Comparison of ENCODE assay signal across 8 cellular contexts in genomic region chr15:75043509-75044257, GRCh38. TPM values are rescaled to one million over a fixed set of nuclear protein-coding genes. Genes with fewer than 3 reads are reported as not detected.
A peak's percentile ranks its signal among the peaks of the same experiment; 100 is the strongest.
DNase-seq lines count a peak whose midpoint lies in the region; ATAC-seq and TF ChIP-seq lines count a peak whose summit lies in the region.

No MANE protein-coding gene starts in this region.

- H3K36me3 ChIP-seq in PC-9 (ENCODE audit: low read depth): no peaks in the 10 kb centered on the region
- H3K36me3 ChIP-seq in thoracic aorta: no peaks in the 10 kb centered on the region

- TF ChIP-seq CTCF in PC-9 (conservative IDR thresholded peaks at IDR 0.05) (peak; percentile 40; the same call in 1 of the 2 replicates), thoracic aorta (IDR thresholded peaks at IDR 0.05) (peak; percentile 39)

- H3K27ac ChIP-seq in PC-9 (peak overlapping the region; percentile 99), thoracic aorta (peak overlapping the region; percentile 84 to 88)

- H3K4me1 ChIP-seq in PC-9 (replicated peaks; ENCODE audit: insufficient read depth) (peaks cover 80% of the 10 kb centered on the region), thoracic aorta (ENCODE audit: control insufficient read depth in 1 of 2, low read depth in 2 of 2) (peaks cover 45 to 70% of the 10 kb centered on the region in 2 donors)

- intact Hi-C loops in PC-9 (cut with micrococcal nuclease; ENCODE audit: unreplicated experiment): loop anchor here (1.0 to 5.0 kb wide), 8 partner anchors 15 to 624 kb away; no protein-coding TSS in a partner anchor
- intact Hi-C loops in dendritic cell treated with granulocyte-macrophage colony-stimulating factor and Interleukin-4, amounts not matched to agents 40 ng/mL and 50 ng/mL, for 4 days (cut with micrococcal nuclease): loop anchor here (1.0 to 2.0 kb wide), 3 partner anchors 15 to 161 kb away; no protein-coding TSS in a partner anchor

- ATAC-seq in GM18867 (IDR thresholded peaks at IDR 0.05; ENCODE audit: unreplicated experiment) (peak; percentile 20), HG03039 (IDR thresholded peaks at IDR 0.05; ENCODE audit: unreplicated experiment) (peak; percentile 28), thoracic aorta (ENCODE audit: insufficient number of reproducible peaks, low FRiP score, low read depth) (peak; percentile 77)

- H3K27me3 ChIP-seq in PC-9 (ENCODE audit: insufficient read depth, low read depth): no peaks in the 10 kb centered on the region
- H3K27me3 ChIP-seq in thoracic aorta (replicated peaks; ENCODE audit: insufficient read depth): no peaks in the 10 kb centered on the region

- H3K4me2 ChIP-seq in PC-9: peak overlapping the region; percentile 68

- no peak overlapping the region for H2AFZ ChIP-seq in PC-9

- POLR2A ChIA-PET in PC-9 (lab: Charles Lee; ENCODE audit: unreplicated experiment): interaction anchor here (0.5 to 2.0 kb wide), 11 partner anchors 15 to 173 kb away, joined by 3 to 20 read pairs (median 7); partner anchors contain the start of gene C15orf39

- H3K9me3 ChIP-seq in PC-9 (ENCODE audit: insufficient read depth, low read depth) (no peaks in the 10 kb centered on the region), thoracic aorta (no peaks in the 10 kb centered on the region)

- peaks cover 51% of the 10 kb centered on the region for H3F3A ChIP-seq in PC-9 (ENCODE audit: insufficient read depth, low read depth)

- H3K4me3 ChIP-seq in PC-9 (no peak overlapping the region), thoracic aorta (peak overlapping the region; percentile 41)

- no peaks in the 10 kb centered on the region for H3K9me3 Mint-ChIP-seq in dendritic cell treated with granulocyte-macrophage colony-stimulating factor and Interleukin-4, amounts not matched to agents 40 ng/mL and 50 ng/mL, for 4 days

- H3K36me3 Mint-ChIP-seq in dendritic cell treated with granulocyte-macrophage colony-stimulating factor and Interleukin-4, amounts not matched to agents 40 ng/mL and 50 ng/mL, for 4 days (ENCODE audit: low read depth): peaks cover 28% of the 10 kb centered on the region

- BruUV-seq in PC-9 (replicated peaks; lab: Mats Ljungman, UMichigan): no TSS peak

- peaks cover 2% of the 10 kb centered on the region for H3K27me3 Mint-ChIP-seq in dendritic cell treated with granulocyte-macrophage colony-stimulating factor and Interleukin-4, amounts not matched to agents 40 ng/mL and 50 ng/mL, for 4 days

- peak overlapping the region; percentile 85 for H3K27ac Mint-ChIP-seq in dendritic cell treated with granulocyte-macrophage colony-stimulating factor and Interleukin-4, amounts not matched to agents 40 ng/mL and 50 ng/mL, for 4 days

- H3K4me3 Mint-ChIP-seq in dendritic cell treated with granulocyte-macrophage colony-stimulating factor and Interleukin-4, amounts not matched to agents 40 ng/mL and 50 ng/mL, for 4 days: peak overlapping the region; percentile 41

- CTCF ChIA-PET in PC-9 (lab: Charles Lee): interaction anchor here (0.5 to 2.4 kb wide), 16 partner anchors 10 to 757 kb away, joined by 3 to 23 read pairs (median 4); partner anchors contain the start of gene C15orf39

- no peaks in the 10 kb centered on the region for H3K9me2 ChIP-seq in PC-9 (ENCODE audit: insufficient read depth)

- DNase-seq in AG20443 (ENCODE audit: low spot score) (peak; percentile 96), PC-9 (peak; percentile 84 to 89), medulla oblongata (ENCODE audit: extremely low spot score) (peak; percentile 98), thoracic aorta (ENCODE audit: low spot score) (peak; percentile 93), NCI-H82 treated with DMSO at 0.1 percent for 48 hours (lab: John Stamatoyannopoulos, UW; ENCODE audit: unreplicated experiment) (no peak)

- peaks cover 97% of the 10 kb centered on the region for H3K4me1 Mint-ChIP-seq in dendritic cell treated with granulocyte-macrophage colony-stimulating factor and Interleukin-4, amounts not matched to agents 40 ng/mL and 50 ng/mL, for 4 days (ENCODE audit: low read depth)

- H3K79me2 ChIP-seq in PC-9 (ENCODE audit: low read depth): peaks cover 54% of the 10 kb centered on the region

- H4K20me1 ChIP-seq in PC-9 (ENCODE audit: insufficient read depth): no peaks in the 10 kb centered on the region

RNA-seq across cellular contexts. Expression of gene PPCDC, which starts 20.3 kb away (rescaled TPM):
- total RNA-seq in PC-9 (2021) (23.7 and 24.4 TPM in 2 replicates), thoracic aorta (10 to 100 TPM in 1 of 2 donors, 1 to 10 TPM in 1; 8.5 to 13.7 TPM)

RNA-seq across cellular contexts. Expression of gene SCAMP5, which starts 48.3 kb away (rescaled TPM):
- total RNA-seq in PC-9 (2021) (17.9 and 19.7 TPM in 2 replicates), thoracic aorta (1 to 10 TPM; 1.5 to 3.5 TPM)

Comparison
In these comparisons a context has a peak if more than half of its experiments do, and no peak if none do; other contexts are left out.
1. ATAC-seq: peak in every context shown above with its lines; median percentile 77 in thoracic aorta; 28 in HG03039; 20 in GM18867.